In the genomic region with DNA sequence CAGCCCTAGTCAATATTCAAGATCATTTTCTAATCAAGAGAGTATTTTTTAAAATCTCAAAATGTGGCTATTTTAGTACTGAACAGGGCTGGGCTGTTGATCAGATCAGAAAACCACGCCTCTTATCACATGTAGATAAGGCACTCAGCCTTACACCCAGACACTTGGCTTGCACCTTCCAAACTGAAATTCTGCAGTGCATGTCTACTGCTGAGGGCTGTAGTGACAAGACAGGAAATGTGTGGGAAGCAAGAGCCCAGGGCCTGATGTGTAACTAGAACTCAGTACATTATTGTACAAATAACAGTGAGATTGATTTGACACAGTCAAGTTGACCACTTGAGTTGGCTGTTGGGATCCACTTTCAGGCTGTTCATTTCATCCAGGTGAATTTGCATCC, we compare ENCODE assay signal across 25 cellular contexts. TPM values are rescaled to one million over a fixed set of nuclear protein-coding genes. Genes with fewer than 3 reads are reported as not detected.
DNase-seq lines count a peak whose midpoint lies in the region; ATAC-seq and TF ChIP-seq lines count a peak whose summit lies in the region.
"Had no signal": no experiment of that assay in that cellular context is flagged by ENCODE, and none has a peak within 500 bp of the region (broad histone marks: within the 10 kb centered on the region; RNA-seq: fewer than 3 reads in every experiment).

No MANE protein-coding gene starts in this region.

- H2AFZ ChIP-seq in KMS-11 (ENCODE audit: low read depth) = no peak overlapping the region
- H2AFZ ChIP-seq: neural progenitor cell had no signal

- peaks cover 0 to 9% (median 0%) of the 10 kb centered on the region in 9 donors for H3K36me3 ChIP-seq in heart right ventricle
- H3K36me3 ChIP-seq in KMS-11 (ENCODE audit: insufficient read depth) = 0 out of 2 replicates have a peak, but pooled peaks cover 3% of the 10 kb centered on the region
- H3K36me3 ChIP-seq: neural progenitor cell, spleen, suprapubic skin had no signal

- H4K20me1 ChIP-seq in KMS-11 (ENCODE audit: insufficient read depth) = no peaks in the 10 kb centered on the region

- H3K27me3 ChIP-seq in heart right ventricle (no peaks in the 10 kb centered on the region), KMS-11 (ENCODE audit: insufficient read depth, low read depth) (no peaks in the 10 kb centered on the region)
- H3K27me3 ChIP-seq: gastrocnemius medialis, suprapubic skin had no signal

- no peak overlapping the region for H3K9ac ChIP-seq in KMS-11
- H3K9ac ChIP-seq: neural progenitor cell had no signal

- peaks cover 0 to 22% (median 0%) of the 10 kb centered on the region in 9 donors for H3K4me1 ChIP-seq in heart right ventricle
- peaks cover 60% of the 10 kb centered on the region for H3K4me1 ChIP-seq in KMS-11 (ENCODE audit: low read depth, poor library complexity, severe bottlenecking)
- H3K4me1 ChIP-seq: neural progenitor cell, spleen, suprapubic skin had no signal

- intact Hi-C loops in left ventricle myocardium superior (cut with micrococcal nuclease) = no loop called here
- intact Hi-C loops in heart right ventricle (cut with DNase I) = no loop called here

- H3K4me1 Mint-ChIP-seq in activated T-cell treated with anti-CD3 and anti-CD28 coated beads, Interleukin-2, amount 50 U/mL, for 24 hours (ENCODE audit: low read depth) = peaks cover 26% of the 10 kb centered on the region
- H3K4me1 Mint-ChIP-seq: CD14-positive monocyte, immature natural killer cell had no signal

- peaks cover 14% of the 10 kb centered on the region; the same call in 1 of the 2 replicates for H3K79me2 ChIP-seq in KMS-11 (ENCODE audit: insufficient read depth, low read depth)

- H3K27me3 Mint-ChIP-seq in activated T-cell treated with anti-CD3 and anti-CD28 coated beads, Interleukin-2, amount 50 U/mL, for 24 hours = peaks cover 17% of the 10 kb centered on the region

- H3K36me3 Mint-ChIP-seq in activated T-cell treated with anti-CD3 and anti-CD28 coated beads, Interleukin-2, amount 50 U/mL, for 24 hours (ENCODE audit: low read depth) = no peaks in the 10 kb centered on the region
- H3K36me3 Mint-ChIP-seq: CD14-positive monocyte, immature natural killer cell, neural progenitor cell had no signal

- H3K27ac ChIP-seq in heart right ventricle (no peak overlapping the region), KMS-11 (peak overlapping the region; percentile 94; the same call in 1 of the 2 replicates)
- H3K27ac ChIP-seq: gastrocnemius medialis, neural progenitor cell, RWPE1, spleen, suprapubic skin had no signal

- H3K4me3 ChIP-seq in heart right ventricle (no peak overlapping the region), KMS-11 (IDR thresholded peaks at IDR 0.05; ENCODE audit: insufficient read depth, low read depth, low read length) (no peak overlapping the region)
- H3K4me3 ChIP-seq: gastrocnemius medialis, neural progenitor cell, spleen, suprapubic skin had no signal

- WGBS in heart right ventricle, 2 donors = 23 to 27% methylated on average over 1 of the region's 1 CpG

- peak overlapping the region; percentile 95 for H3K4me2 ChIP-seq in KMS-11
- H3K4me2 ChIP-seq: neural progenitor cell had no signal

- H3K4me3 Mint-ChIP-seq in activated T-cell treated with anti-CD3 and anti-CD28 coated beads, Interleukin-2, amount 50 U/mL, for 24 hours = no peak overlapping the region
- H3K4me3 Mint-ChIP-seq: CD14-positive monocyte, immature natural killer cell, neural progenitor cell had no signal

- ATAC-seq in left ventricle myocardium superior (peak; percentile 31), heart right ventricle (no peak), GM19351 (IDR thresholded peaks at IDR 0.05; ENCODE audit: unreplicated experiment) (peak; percentile 22), GM18502 (IDR thresholded peaks at IDR 0.05; ENCODE audit: poor library complexity, unreplicated experiment) (no peak)
- ATAC-seq: activated CD4-positive, CD25-positive, alpha-beta regulatory T cell treated with anti-CD3 and anti-CD28 coated beads, Interleukin-2, amount 50 U/mL, for 24 hours; gastrocnemius medialis had no signal

- no peak overlapping the region for H3K27ac Mint-ChIP-seq in activated T-cell treated with anti-CD3 and anti-CD28 coated beads, Interleukin-2, amount 50 U/mL, for 24 hours
- H3K27ac Mint-ChIP-seq: CD14-positive monocyte, immature natural killer cell, neural progenitor cell had no signal

- H3K9me3 Mint-ChIP-seq in activated T-cell treated with anti-CD3 and anti-CD28 coated beads, Interleukin-2, amount 50 U/mL, for 24 hours = no peaks in the 10 kb centered on the region
- H3K9me3 Mint-ChIP-seq: immature natural killer cell, neural progenitor cell had no signal

- H3K9me3 ChIP-seq in heart right ventricle = no peaks in the 10 kb centered on the region
- H3K9me3 ChIP-seq: gastrocnemius medialis, spleen, suprapubic skin had no signal

- no peak for TF ChIP-seq CTCF in heart right ventricle (IDR thresholded peaks at IDR 0.05)
- TF ChIP-seq CTCF in KMS-11 (conservative IDR thresholded peaks at IDR 0.05; ENCODE audit: low read depth, low read length) = no peak

- DNase-seq in left ventricle myocardium superior (no peak), heart right ventricle (no peak), SKM-1 treated with dmso at 0.1 percent for 144 hours (lab: John Stamatoyannopoulos, UW; ENCODE audit: unreplicated experiment) (no peak)
- no peak for DNase-seq in activated T-cell treated with anti-CD3 and anti-CD28 coated beads, Interleukin-2, amount 50 U/mL, for 24 hours
- DNase-seq: DND-41; gastrocnemius medialis; H7; hippocampal formation; immature natural killer cell; mesenchymal stem cell; NCI-H1417 treated with DMSO at 0.1 percent for 48 hours; NCI-H2107; NCI-H446 treated with DMSO at 0.1 percent for 48 hours; NCI-H82; right cardiac atrium; spleen; stimulated activated CD4-positive, alpha-beta T cell treated with anti-CD3 and anti-CD28 coated beads, Interleukin-4, amount 100 ng/mL, for 1 hour had no signal

RNA-seq across cellular contexts. Expression of a gene that starts 48.6 kb away (rescaled TPM):
- total RNA-seq in left ventricle myocardium superior = 22.1 TPM
- total RNA-seq in heart right ventricle = 10 to 100 TPM; 13.0 to 26.3 (median 18.6) TPM
- 1 to 10 TPM; 8.9 to 9.8 TPM for polyA plus RNA-seq in heart right ventricle
- polyA plus RNA-seq: CD14-positive monocyte, immature natural killer cell had no signal

Comparison
In these comparisons a context has a peak if more than half of its experiments do, and no peak if none do; other contexts are left out.
1. ATAC-seq: peak in left ventricle myocardium superior (single experiment) and GM19351 (single experiment); none in heart right ventricle (0 of 8) and GM18502 (single experiment).